Comparison of ENCODE assay signal across 8 cellular contexts in genomic region chr1:100037665-100038400, GRCh38.
DNase-seq lines count a peak whose midpoint lies in the region; ATAC-seq, FAIRE-seq and TF ChIP-seq lines count a peak whose summit lies in the region.

No MANE protein-coding gene starts in this region.

- peaks cover 73% of the 10 kb centered on the region for H3K79me2 ChIP-seq in HepG2 (ENCODE audit: insufficient read depth, low read length)

- peaks cover 25% of the 10 kb centered on the region; the same call in 1 of the 2 replicates for H4K20me1 ChIP-seq in HepG2 (ENCODE audit: insufficient read depth, low read length)

- no peak for FAIRE-seq in HepG2 (lab: Jason Lieb, UNC)

- no peaks in the 10 kb centered on the region for H3K27me3 Mint-ChIP-seq in activated CD4-positive, alpha-beta T cell treated with anti-CD3 and anti-CD28 coated beads, Interleukin-2, amount 10 ng/mL, durations not matched to agents 7 days and 5 days

- TF ChIP-seq POLR2A in HepG2 (IDR thresholded peaks at IDR 0.05; ENCODE audit: insufficient read depth in 1 of 2, low read depth in 2 of 2, low read length in 2 of 2) = peak; percentile 94 to 97

- TF ChIP-seq RAD21 in HepG2 (CRISPR knock-in tag; IDR thresholded peaks at IDR 0.05) = 0 out of 2 replicates have a peak, but pooled peaks have one; percentile 13

- H3K4me3 Mint-ChIP-seq in activated CD4-positive, alpha-beta T cell treated with anti-CD3 and anti-CD28 coated beads, Interleukin-2, amount 10 ng/mL, durations not matched to agents 7 days and 5 days = peak overlapping the region; percentile 87

- DNase-seq in BJ (ENCODE audit: low read depth) = no peak
- peak; percentile 81 for DNase-seq in GM19238 (ENCODE audit: insufficient read length, low spot score)
- peak; percentile 60 to 79 for DNase-seq in NCI-H524 (lab: John Stamatoyannopoulos, UW)
- peak; percentile 88 for DNase-seq in activated CD4-positive, alpha-beta T cell treated with anti-CD3 and anti-CD28 coated beads, Interleukin-2, amount 10 ng/mL, durations not matched to agents 7 days and 5 days
- peak; percentile 84 for DNase-seq in dedifferentiated amniotic fluid mesenchymal stem cell (ENCODE audit: extremely low spot score)
- peak; percentile 57 for DNase-seq in HepG2 (ENCODE audit: low spot score)
- DNase-seq in stimulated activated CD4-positive, alpha-beta T cell treated with anti-CD3 and anti-CD28 coated beads, Interleukin-2, amount 100 ng/mL, for 48 hours = peak; percentile 84 to 90

- H3K9me3 ChIP-seq in HepG2 (ENCODE audit: low read length) = no peaks in the 10 kb centered on the region

- TF ChIP-seq CTCF in BJ (IDR thresholded peaks at IDR 0.05; ENCODE audit: insufficient read depth, low read depth, low read length) (no peak), HepG2 (CRISPR knock-in tag; IDR thresholded peaks at IDR 0.05) (no peak)

- 0% methylated on average over 14 of the region's 61 CpGs for WGBS in HepG2 (ENCODE audit: low lambda C conversion rate)

- BruUV-seq in HepG2 (replicated peaks; lab: Mats Ljungman, UMichigan) = no TSS peak

- peak overlapping the region; percentile 87 for H3K4me2 ChIP-seq in HepG2 (ENCODE audit: low read depth, low read length)

- H3K4me3 ChIP-seq in BJ (ENCODE audit: low read depth, low read length) (peak overlapping the region; percentile 98), HepG2 (replicated peaks in 1 of 3; ENCODE audit: insufficient read depth in 1 of 3, low read depth in 2 of 3, low read length in 3 of 3) (peak overlapping the region; percentile 91 to 99 (median 97))

- peaks cover 46% of the 10 kb centered on the region for H3K4me1 Mint-ChIP-seq in activated CD4-positive, alpha-beta T cell treated with anti-CD3 and anti-CD28 coated beads, Interleukin-2, amount 10 ng/mL, durations not matched to agents 7 days and 5 days

- H3K27ac ChIP-seq in HepG2 (ENCODE audit: extremely low read length, insufficient read depth, low read length) = peak overlapping the region; percentile 94

- H3K36me3 ChIP-seq in BJ (ENCODE audit: control insufficient read depth, insufficient read depth, low read length) (no peaks in the 10 kb centered on the region), HepG2 (replicated peaks in 1 of 2; ENCODE audit: control insufficient read depth in 1 of 2, insufficient read depth in 2 of 2, low read length in 2 of 2) (no peaks in the 10 kb centered on the region)

- peaks cover 18% of the 10 kb centered on the region for H3K36me3 Mint-ChIP-seq in activated CD4-positive, alpha-beta T cell treated with anti-CD3 and anti-CD28 coated beads, Interleukin-2, amount 10 ng/mL, durations not matched to agents 7 days and 5 days (ENCODE audit: low read depth)

- POLR2A ChIA-PET in BJ (lab: Charles Lee) (interaction anchor here (0.6 kb wide), 1 partner anchor 10 kb away, joined by 6 read pairs; no protein-coding TSS in a partner anchor), HepG2 (lab: Yijun Ruan, JAX) (interaction anchor here (0.7 to 2.9 kb wide), 8 partner anchors 9 to 188 kb away, joined by 3 to 25 read pairs (median 4); partner anchors contain the start of genes AGL and SLC35A3)
- POLR2A ChIA-PET in activated CD4-positive, alpha-beta T cell treated with anti-CD3 and anti-CD28 coated beads, Interleukin-2, amount 10 ng/mL, durations not matched to agents 7 days and 5 days (lab: Charles Lee) = no interaction called here

- no peaks in the 10 kb centered on the region for H3K9me3 Mint-ChIP-seq in activated CD4-positive, alpha-beta T cell treated with anti-CD3 and anti-CD28 coated beads, Interleukin-2, amount 10 ng/mL, durations not matched to agents 7 days and 5 days

- intact Hi-C loops in HepG2 (cut with micrococcal nuclease; ENCODE audit: unreplicated experiment) = loop anchor here (1.0 to 10.0 kb wide), 4 partner anchors 67 to 421 kb away; partner anchors contain the start of genes CDC14A, SASS6 and TRMT13

- peak overlapping the region; percentile 96 for H3K27ac Mint-ChIP-seq in activated CD4-positive, alpha-beta T cell treated with anti-CD3 and anti-CD28 coated beads, Interleukin-2, amount 10 ng/mL, durations not matched to agents 7 days and 5 days

- H2AFZ ChIP-seq in HepG2 (ENCODE audit: low read length) = no peak overlapping the region

- H3K9ac ChIP-seq in HepG2 (ENCODE audit: insufficient read depth, low read depth, low read length) = peak overlapping the region; percentile 99

- peaks cover 55% of the 10 kb centered on the region for H3K4me1 ChIP-seq in HepG2 (ENCODE audit: insufficient read depth, low read length)

- ATAC-seq in HG03432 (IDR thresholded peaks at IDR 0.05; ENCODE audit: unreplicated experiment) (peak; percentile 89), HepG2 (peak; percentile 93)

- in situ Hi-C loops in HepG2 (cut with HindIII; ENCODE audit: extremely low pct_ligation_motif_present, low pct_unique_long_range_greater_than_20kb) = loop anchor here (5.0 kb wide), 1 partner anchor 231 kb away; no protein-coding TSS in a partner anchor

- TF ChIP-seq EP300 in HepG2 (IDR thresholded peaks at IDR 0.05; ENCODE audit: low read depth in 2 of 2, low read length in 2 of 2) (peak in 1 of 2 experiments; percentile 6; a peak in 1 of 4 replicates), HepG2 (CRISPR knock-in tag; IDR thresholded peaks at IDR 0.05; ENCODE audit: borderline replicate concordance) (no peak)

- CTCF ChIA-PET in BJ (lab: Yijun Ruan, JAX) = interaction anchor here (0.7 to 1.5 kb wide), 3 partner anchors 30 to 422 kb away, joined by 3 to 5 read pairs (median 3); no protein-coding TSS in a partner anchor
- CTCF ChIA-PET in activated CD4-positive, alpha-beta T cell treated with anti-CD3 and anti-CD28 coated beads, Interleukin-2, amount 10 ng/mL, durations not matched to agents 7 days and 5 days (lab: Charles Lee) = interaction anchor here (0.6 to 1.2 kb wide), 4 partner anchors 10 to 200 kb away, joined by 3 to 4 read pairs (median 3); no protein-coding TSS in a partner anchor
- CTCF ChIA-PET in HepG2 (lab: Yijun Ruan, JAX; ENCODE audit: low intra/inter-chr PET ratio, low total read pairs) = no interaction called here

- H3K27me3 ChIP-seq in BJ (ENCODE audit: control insufficient read depth, insufficient read depth, low read length) = no peaks in the 10 kb centered on the region
- H3K27me3 ChIP-seq in HepG2 (ENCODE audit: control insufficient read depth in 1 of 2, insufficient read depth in 2 of 2, low read length in 2 of 2) = no peaks in the 10 kb centered on the region; a peak in 1 of 5 replicates

TF ChIP-seq in HepG2, 621 proteins besides CTCF, POLR2A, EP300 and RAD21 (continues in another document):
- TF ChIP-seq REL (CRISPR knock-in tag; conservative IDR thresholded peaks at IDR 0.05) = 0 out of 2 replicates have a peak, but pooled peaks have one; percentile 63
- no peak for TF ChIP-seq XRCC5 (optimal IDR thresholded peaks at IDR 0.05; ENCODE audit: low read length)
- TF ChIP-seq GABPB1 (CRISPR knock-in tag; IDR thresholded peaks at IDR 0.05) = peak; percentile 81
- peak; percentile 70 for TF ChIP-seq ZNF232 (CRISPR knock-in tag; IDR thresholded peaks at IDR 0.05; ENCODE audit: borderline replicate concordance)
- no peak for TF ChIP-seq ETV6 (CRISPR knock-in tag; conservative IDR thresholded peaks at IDR 0.05)
- no peak for TF ChIP-seq ZNF207 (IDR thresholded peaks at IDR 0.05; ENCODE audit: borderline replicate concordance)
- TF ChIP-seq LRRFIP1 (CRISPR knock-in tag; conservative IDR thresholded peaks at IDR 0.05) = no peak
- TF ChIP-seq KLF6 (CRISPR knock-in tag; IDR thresholded peaks at IDR 0.05) = peak; percentile 74; the same call in 1 of the 2 replicates
- peak; percentile 71; the same call in 1 of the 2 replicates for TF ChIP-seq ZNF296 (CRISPR knock-in tag; conservative IDR thresholded peaks at IDR 0.05)
- no peak; the same call in 1 of the 2 replicates for TF ChIP-seq ZFP90 (CRISPR knock-in tag; IDR thresholded peaks at IDR 0.05; ENCODE audit: borderline replicate concordance)
- 0 out of 2 replicates have a peak, but pooled peaks have one; percentile 45 for TF ChIP-seq TFDP2 (CRISPR knock-in tag; IDR thresholded peaks at IDR 0.05)
- TF ChIP-seq ZKSCAN1 (IDR thresholded peaks at IDR 0.05; ENCODE audit: low read length) = no peak
- TF ChIP-seq JUNB (CRISPR knock-in tag; IDR thresholded peaks at IDR 0.05; ENCODE audit: borderline replicate concordance) = no peak; the same call in 1 of the 2 replicates
- 0 out of 2 replicates have a peak, but pooled peaks have one; percentile 4 for TF ChIP-seq ZMYM3 (CRISPR knock-in tag; IDR thresholded peaks at IDR 0.05)
- peak; percentile 77; the same call in 1 of the 2 replicates for TF ChIP-seq ARHGAP35 (CRISPR knock-in tag; IDR thresholded peaks at IDR 0.05; ENCODE audit: borderline replicate concordance)
- TF ChIP-seq KAT8 (CRISPR knock-in tag; IDR thresholded peaks at IDR 0.05) = peak; percentile 70; the same call in 1 of the 2 replicates
- TF ChIP-seq ZNF263 (CRISPR knock-in tag; IDR thresholded peaks at IDR 0.05) = 0 out of 2 replicates have a peak, but pooled peaks have one; percentile 28
- TF ChIP-seq ARNT2 (CRISPR knock-in tag; IDR thresholded peaks at IDR 0.05; ENCODE audit: low read depth) = no peak
